ENCODE assay signal across 8 cellular contexts in genomic region chr15:63915888-63916731, GRCh38.
DNase-seq lines count a peak whose midpoint lies in the region; ATAC-seq, FAIRE-seq and TF ChIP-seq lines count a peak whose summit lies in the region.
"Had no signal": no experiment of that assay in that cellular context is flagged by ENCODE, and none has a peak within 500 bp of the region (broad histone marks: within the 10 kb centered on the region; RNA-seq: fewer than 3 reads in every experiment).

No MANE protein-coding gene starts in this region.

- no peak overlapping the region for H3K9ac ChIP-seq in SK-N-SH

- H3F3A ChIP-seq in SK-N-SH (replicated peaks; ENCODE audit: insufficient read depth), result no peaks in the 10 kb centered on the region

- no peak for TF ChIP-seq POLR2A in GM12891 (IDR thresholded peaks at IDR 0.05; ENCODE audit: low read depth, low read length)

- H3K36me3 ChIP-seq in H7 (replicated peaks; ENCODE audit: control insufficient read depth, insufficient read depth, low read length), result no peaks in the 10 kb centered on the region
- H3K36me3 ChIP-seq in SK-N-SH (replicated peaks in 1 of 2; ENCODE audit: control insufficient read depth in 1 of 2, insufficient read depth in 2 of 2, low read length in 1 of 2), result no peaks in the 10 kb centered on the region

- H3K4me3 ChIP-seq in H7 (ENCODE audit: insufficient read depth, low read depth, low read length), result no peak overlapping the region
- H3K4me3 ChIP-seq in SK-N-SH (ENCODE audit: low read depth in 2 of 2, low read length in 1 of 2), result no peak overlapping the region

- DNase-seq in H7 (peak; percentile 74), SK-N-SH (peak; percentile 51), glutamatergic neuron (peak; percentile 35), NCI-H2196 (lab: John Stamatoyannopoulos, UW; ENCODE audit: unreplicated experiment) (no peak), GM12891 (ENCODE audit: insufficient read length, low spot score) (no peak)
- DNase-seq: activated B cell treated with CpG ODN at 0.5 μM for 24 hours had no signal

- H3K4me3 Mint-ChIP-seq in glutamatergic neuron (ENCODE audit: unreplicated experiment), result no peak overlapping the region
- H3K4me3 Mint-ChIP-seq: activated B cell treated with CpG ODN at 0.5 μM for 24 hours had no signal

- H3K27ac ChIP-seq in SK-N-SH (ENCODE audit: low read depth in 2 of 2, low read length in 1 of 2) (no peak overlapping the region), temporal lobe (ENCODE audit: low read depth, low read length) (peak overlapping the region; percentile 19)

- H3K27ac Mint-ChIP-seq in glutamatergic neuron (ENCODE audit: unreplicated experiment), result peak overlapping the region; percentile 48
- H3K27ac Mint-ChIP-seq: activated B cell treated with CpG ODN at 0.5 μM for 24 hours had no signal

- POLR2A ChIA-PET in SK-N-SH (lab: Yijun Ruan, JAX), result no interaction called here

- H3K27me3 ChIP-seq in H7 (ENCODE audit: control insufficient read depth, insufficient read depth, low read length), result no peaks in the 10 kb centered on the region
- H3K27me3 ChIP-seq in SK-N-SH (ENCODE audit: insufficient read depth), result no peaks in the 10 kb centered on the region

- H4K20me1 ChIP-seq in SK-N-SH (ENCODE audit: insufficient read depth), result no peaks in the 10 kb centered on the region

- TF ChIP-seq RAD21 in SK-N-SH (IDR thresholded peaks at IDR 0.05; ENCODE audit: low read length), result no peak

- H3K4me1 Mint-ChIP-seq in glutamatergic neuron (ENCODE audit: low read depth, unreplicated experiment), result peaks cover 19% of the 10 kb centered on the region

- no peaks in the 10 kb centered on the region for H3K9me3 ChIP-seq in SK-N-SH

- H3K4me1 ChIP-seq in SK-N-SH (ENCODE audit: control insufficient read depth in 1 of 2, insufficient read depth in 2 of 2, low read depth in 1 of 2, low read length in 1 of 2), result peaks cover 0 to 15% of the 10 kb centered on the region in 2 experiments; a peak in 2 of 4 replicates

- H3K4me2 ChIP-seq in SK-N-SH, result peak overlapping the region; percentile 34; the same call in 1 of the 2 replicates

- peaks cover 2% of the 10 kb centered on the region for H3K9me3 Mint-ChIP-seq in glutamatergic neuron (ENCODE audit: unreplicated experiment)
- H3K9me3 Mint-ChIP-seq: activated B cell treated with CpG ODN at 0.5 μM for 24 hours had no signal

- TF ChIP-seq CTCF in SK-N-SH (IDR thresholded peaks at IDR 0.05) (peak; percentile 46), glutamatergic neuron (IDR thresholded peaks at IDR 0.05; ENCODE audit: partially characterized antibody, unreplicated experiment) (no peak)

- no peak for FAIRE-seq in GM12891 (lab: Jason Lieb, UNC)

- WGBS in SK-N-SH (ENCODE audit: low lambda C conversion rate), result 67% methylated on average over 9 of the region's 9 CpGs

- TF ChIP-seq EP300 in SK-N-SH (IDR thresholded peaks at IDR 0.05; ENCODE audit: borderline replicate concordance in 1 of 2, low read depth in 1 of 2, low read length in 1 of 2), result no peak

- no peaks in the 10 kb centered on the region for H3K9me2 ChIP-seq in SK-N-SH

- H3K79me2 ChIP-seq in SK-N-SH (ENCODE audit: insufficient read depth), result no peaks in the 10 kb centered on the region

- CTCF ChIA-PET in SK-N-SH (lab: Yijun Ruan, JAX), result interaction anchor here (0.7 to 2.4 kb wide), 4 partner anchors 9 to 130 kb away, joined by 3 to 6 read pairs (median 4); partner anchors contain the start of gene DAPK2

- H2AFZ ChIP-seq in SK-N-SH (ENCODE audit: low read depth), result no peak overlapping the region

- no peak for ATAC-seq in HG02885 (IDR thresholded peaks at IDR 0.05; ENCODE audit: poor library complexity, unreplicated experiment)

- peaks cover 10% of the 10 kb centered on the region for H3K27me3 Mint-ChIP-seq in glutamatergic neuron (ENCODE audit: unreplicated experiment)
- H3K27me3 Mint-ChIP-seq: activated B cell treated with CpG ODN at 0.5 μM for 24 hours had no signal

- peaks cover 4% of the 10 kb centered on the region for H3K36me3 Mint-ChIP-seq in glutamatergic neuron (ENCODE audit: unreplicated experiment)

TF ChIP-seq in SK-N-SH, 30 proteins besides CTCF, POLR2A, EP300 and RAD21 (continues in another document):
- TF ChIP-seq FOXJ3 (CRISPR knock-in tag; IDR thresholded peaks at IDR 0.05) (no peak), ZBTB33 (IDR thresholded peaks at IDR 0.05; ENCODE audit: borderline replicate concordance, low read depth) (no peak), EZH2phosphoT487 (IDR thresholded peaks at IDR 0.05; ENCODE audit: borderline replicate concordance, low read depth) (no peak), CHD2 (IDR thresholded peaks at IDR 0.05; ENCODE audit: low read length, partially characterized antibody) (no peak), POLR2AphosphoS5 (IDR thresholded peaks at IDR 0.05; ENCODE audit: low read depth, low read length) (no peak), TEAD4 (IDR thresholded peaks at IDR 0.05; ENCODE audit: borderline replicate concordance, insufficient read depth) (no peak), TCF12 (IDR thresholded peaks at IDR 0.05) (no peak), SMC3 (IDR thresholded peaks at IDR 0.05; ENCODE audit: low read depth, low read length) (no peak), MEF2A (IDR thresholded peaks at IDR 0.05; ENCODE audit: borderline replicate concordance, low read depth) (no peak), RXRA (IDR thresholded peaks at IDR 0.05; ENCODE audit: borderline replicate concordance, low read depth) (no peak), IRF3 (IDR thresholded peaks at IDR 0.05; ENCODE audit: low read depth, low read length) (no peak), NFIC (IDR thresholded peaks at IDR 0.05; ENCODE audit: borderline replicate concordance) (no peak)

TF ChIP-seq in GM12891, 5 proteins besides CTCF, POLR2A, EP300 and RAD21:
- TF ChIP-seq POU2F2 (IDR thresholded peaks at IDR 0.05; ENCODE audit: low read depth, low read length) (no peak), SPI1 (IDR thresholded peaks at IDR 0.05; ENCODE audit: low read depth, low read length) (no peak), POLR2AphosphoS5 (IDR thresholded peaks at IDR 0.05; ENCODE audit: low read depth, low read length) (no peak)
TF ChIP-seq in GM12891: peak in this region for 0.

Comparison
In these comparisons a context has a peak if more than half of its experiments do, and no peak if none do; other contexts are left out.
1. DNase-seq: peak in H7 (single experiment), SK-N-SH (single experiment) and glutamatergic neuron (single experiment); none in NCI-H2196 (single experiment) and GM12891 (single experiment).